ENCODE assay signal across 14 cellular contexts in the genomic region with DNA sequence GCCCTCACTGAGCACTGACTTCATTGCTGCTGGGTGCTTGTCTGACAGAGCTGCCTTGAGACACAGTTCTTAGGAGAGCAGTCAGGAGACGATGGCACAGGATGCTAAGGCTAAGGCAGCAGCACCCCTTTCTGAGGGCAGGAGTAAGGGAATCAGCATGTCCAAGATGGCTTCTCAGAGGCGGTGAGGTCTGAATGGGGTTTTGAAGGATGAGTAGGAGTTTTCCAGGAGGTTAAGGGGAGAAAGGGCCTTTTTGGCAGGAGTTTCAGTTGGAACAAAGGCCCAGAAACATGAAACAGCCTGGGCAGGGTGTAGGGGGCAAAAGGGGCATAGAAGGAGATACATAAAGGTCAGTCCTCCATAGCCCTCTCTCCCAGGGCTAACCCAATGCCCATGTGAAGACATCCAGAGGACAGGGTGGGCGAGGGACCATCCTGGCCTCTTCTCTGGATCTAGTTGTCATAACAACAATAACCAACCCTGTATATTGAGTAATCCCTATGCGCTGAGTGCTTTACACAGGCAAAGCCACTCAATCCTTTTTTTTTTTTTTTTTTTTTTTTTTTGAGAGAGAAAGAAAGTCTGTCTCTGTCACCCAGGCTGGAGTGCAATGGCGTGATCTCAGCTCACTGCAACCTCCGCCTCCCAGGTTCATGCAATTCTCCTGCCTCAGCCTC. TPM values are rescaled to one million over a fixed set of nuclear protein-coding genes. Genes with fewer than 3 reads are reported as not detected.
DNase-seq lines count a peak whose midpoint lies in the region; ATAC-seq and TF ChIP-seq lines count a peak whose summit lies in the region.
"Had no signal": no experiment of that assay in that cellular context is flagged by ENCODE, and none has a peak within 500 bp of the region (broad histone marks: within the 10 kb centered on the region; RNA-seq: fewer than 3 reads in every experiment).

No MANE protein-coding gene starts in this region.

- no peak overlapping the region for H3K9ac ChIP-seq in IMR-90 (ENCODE audit: low read depth, low read length)

- no peak for TF ChIP-seq RAD21 in IMR-90 (IDR thresholded peaks at IDR 0.05; ENCODE audit: low read length)

- ATAC-seq in CD4-positive, alpha-beta T cell (ENCODE audit: poor library complexity), result peak; percentile 45
- ATAC-seq in IMR-90 (ENCODE audit: low read depth) (no peak), natural killer cell (no peak), HG03159 (IDR thresholded peaks at IDR 0.05; ENCODE audit: unreplicated experiment) (no peak), GM18907 (IDR thresholded peaks at IDR 0.05; ENCODE audit: unreplicated experiment) (no peak)
- ATAC-seq: HepG2 had no signal

- dilution Hi-C loops in IMR-90 (cut with HindIII; ENCODE audit: low sequenced_read_pairs, unreplicated experiment), result no loop called here

- H3K79me1 ChIP-seq in IMR-90 (ENCODE audit: low read depth in 1 of 2, low read length in 2 of 2), result peaks cover 0 to 14% of the 10 kb centered on the region in 2 experiments; a peak in 2 of 4 replicates

- no peak overlapping the region for H3K4me2 ChIP-seq in IMR-90 (ENCODE audit: low read depth, low read length)

- H2AK9ac ChIP-seq in IMR-90 (replicated peaks; ENCODE audit: low read depth, low read length, poor library complexity), result no peak overlapping the region

- no TSS peak for BruUV-seq in IMR-90 (replicated peaks; lab: Mats Ljungman, UMichigan)

- no peak for TF ChIP-seq POLR2A in IMR-90 (IDR thresholded peaks at IDR 0.05; ENCODE audit: low read depth, low read length)

- H4K8ac ChIP-seq in IMR-90 (ENCODE audit: low read depth in 2 of 2, low read length in 2 of 2), result no peak overlapping the region

- H4K20me1 ChIP-seq in IMR-90 (ENCODE audit: insufficient read depth, low read length), result no peaks in the 10 kb centered on the region

- H3K36me3 ChIP-seq in IMR-90 (ENCODE audit: control insufficient read depth, insufficient read depth, low read length), result no peaks in the 10 kb centered on the region
- H3K36me3 ChIP-seq in H7 (replicated peaks; ENCODE audit: control insufficient read depth, insufficient read depth, low read length), result no peaks in the 10 kb centered on the region
- H3K36me3 ChIP-seq: brain microvascular endothelial cell, gastroesophageal sphincter had no signal

- H3K56ac ChIP-seq in IMR-90 (ENCODE audit: extremely low read depth, insufficient read depth, low read length), result no peak overlapping the region

- peak overlapping the region; percentile 83 for H3K4ac ChIP-seq in IMR-90 (ENCODE audit: low read depth, low read length)

- peaks cover 95% of the 10 kb centered on the region for H3K36me3 Mint-ChIP-seq in CD4-positive, alpha-beta T cell (ENCODE audit: low read depth)
- H3K36me3 Mint-ChIP-seq in activated T-helper 1 cell treated with anti-CD3 and anti-CD28 coated beads, Interleukin-12 subunit alpha, Interleukin-12 subunit beta, Interleukin-2, Interleukin-4 antibody, amounts not matched to agents 30 ng/mL and 10 ng/mL and 1 ng/mL, durations not matched to agents 14 hours and 24 hours and 36 hours (ENCODE audit: low read depth), result peaks cover 59% of the 10 kb centered on the region
- H3K36me3 Mint-ChIP-seq in natural killer cell, result peaks cover 15% of the 10 kb centered on the region

- H2BK5ac ChIP-seq in IMR-90 (ENCODE audit: low read depth, low read length, poor library complexity, severe bottlenecking), result no peak overlapping the region

- POLR2A ChIA-PET in CD4-positive, alpha-beta T cell (lab: Charles Lee), result interaction anchor here (0.6 to 8.2 kb wide), 8 partner anchors 9 to 129 kb away, joined by 3 to 82 read pairs (median 6); a partner anchor contains a TSS
- POLR2A ChIA-PET in IMR-90 (lab: Charles Lee; ENCODE audit: unreplicated experiment), result no interaction called here

- no peak for DNase-seq in CD4-positive, alpha-beta T cell
- DNase-seq in IMR-90 (peak; percentile 14), natural killer cell (no peak), H7 (no peak)
- no peak for DNase-seq in activated T-helper 1 cell treated with anti-CD3 and anti-CD28 coated beads, Interleukin-12 subunit alpha, Interleukin-12 subunit beta, Interleukin-2, Interleukin-4 antibody, amounts not matched to agents 30 ng/mL and 10 ng/mL and 1 ng/mL, durations not matched to agents 14 hours and 24 hours and 36 hours (ENCODE audit: low spot score)
- DNase-seq: brain microvascular endothelial cell, COR-L47, endodermal cell, NCI-H1436, NCI-H345 had no signal

- H3K27ac ChIP-seq in CD4-positive, alpha-beta T cell (ENCODE audit: low read depth, low read length), result peak overlapping the region; percentile 72
- H3K27ac ChIP-seq in IMR-90 (ENCODE audit: insufficient read depth, low read length), result no peak overlapping the region
- H3K27ac ChIP-seq: brain microvascular endothelial cell, gastroesophageal sphincter had no signal

- peak overlapping the region; percentile 76; the same call in 1 of the 2 replicates for H2BK20ac ChIP-seq in IMR-90 (ENCODE audit: low read depth, low read length)

- no peak overlapping the region for H3K14ac ChIP-seq in IMR-90 (replicated peaks; ENCODE audit: low read depth, low read length)

- no peak overlapping the region for H3K23ac ChIP-seq in IMR-90 (ENCODE audit: low read depth, low read length)

- H3K18ac ChIP-seq in IMR-90 (ENCODE audit: low read depth, low read length), result 0 out of 2 replicates have a peak overlapping the region, but pooled peaks have one; percentile 3

- intact Hi-C loops in CD4-positive, alpha-beta T cell (cut with DNase I, micrococcal nuclease), result no loop called here
- intact Hi-C loops in IMR-90 (cut with micrococcal nuclease) (no loop called here), natural killer cell (cut with micrococcal nuclease) (no loop called here)
- intact Hi-C loops in activated T-helper 1 cell treated with anti-CD3 and anti-CD28 coated beads, Interleukin-12 subunit alpha, Interleukin-12 subunit beta, Interleukin-2, Interleukin-4 antibody, amounts not matched to agents 30 ng/mL and 10 ng/mL and 1 ng/mL, durations not matched to agents 14 hours and 24 hours and 36 hours (cut with micrococcal nuclease), result no loop called here

- in situ Hi-C loops in IMR-90 (cut with MboI; ENCODE audit: low sequenced_read_pairs), result no loop called here

- CTCF ChIA-PET in CD4-positive, alpha-beta T cell (lab: Charles Lee), result interaction anchor here (0.7 to 2.5 kb wide), 3 partner anchors 18 to 102 kb away, joined by 4 to 10 read pairs (median 4); a partner anchor contains a TSS
- CTCF ChIA-PET in IMR-90 (lab: Yijun Ruan, JAX), result no interaction called here

- H2AFZ ChIP-seq in IMR-90 (replicated peaks; ENCODE audit: low read length, poor library complexity), result peak overlapping the region; percentile 44

- H2BK15ac ChIP-seq in IMR-90 (ENCODE audit: low read depth, low read length), result no peak overlapping the region

- peak overlapping the region; percentile 95 for H3K27ac Mint-ChIP-seq in CD4-positive, alpha-beta T cell
- peak overlapping the region; percentile 89 for H3K27ac Mint-ChIP-seq in activated T-helper 1 cell treated with anti-CD3 and anti-CD28 coated beads, Interleukin-12 subunit alpha, Interleukin-12 subunit beta, Interleukin-2, Interleukin-4 antibody, amounts not matched to agents 30 ng/mL and 10 ng/mL and 1 ng/mL, durations not matched to agents 14 hours and 24 hours and 36 hours
- H3K27ac Mint-ChIP-seq in natural killer cell, result peak overlapping the region; percentile 79 to 89
- H3K27ac Mint-ChIP-seq: endodermal cell had no signal

- no peaks in the 10 kb centered on the region for H3K9me3 Mint-ChIP-seq in CD4-positive, alpha-beta T cell
- H3K9me3 Mint-ChIP-seq in activated T-helper 1 cell treated with anti-CD3 and anti-CD28 coated beads, Interleukin-12 subunit alpha, Interleukin-12 subunit beta, Interleukin-2, Interleukin-4 antibody, amounts not matched to agents 30 ng/mL and 10 ng/mL and 1 ng/mL, durations not matched to agents 14 hours and 24 hours and 36 hours, result no peaks in the 10 kb centered on the region
- no peaks in the 10 kb centered on the region for H3K9me3 Mint-ChIP-seq in natural killer cell
- H3K9me3 Mint-ChIP-seq: endodermal cell had no signal

- peaks cover 29% of the 10 kb centered on the region for H3K4me1 ChIP-seq in IMR-90 (ENCODE audit: control insufficient read depth, insufficient read depth, low read length)
- H3K4me1 ChIP-seq: gastroesophageal sphincter had no signal

- H3K4me3 ChIP-seq in IMR-90 (ENCODE audit: insufficient read depth, low read depth, low read length), result no peak overlapping the region
- no peak overlapping the region for H3K4me3 ChIP-seq in H7 (ENCODE audit: insufficient read depth, low read depth, low read length)
- H3K4me3 ChIP-seq: gastroesophageal sphincter had no signal

- no peaks in the 10 kb centered on the region for H3K9me3 ChIP-seq in CD4-positive, alpha-beta T cell (ENCODE audit: control insufficient read depth, low read length)
- H3K9me3 ChIP-seq in IMR-90 (ENCODE audit: control insufficient read depth, insufficient read depth, low read length), result no peaks in the 10 kb centered on the region
- H3K9me3 ChIP-seq: gastroesophageal sphincter had no signal

- H4K5ac ChIP-seq in IMR-90 (ENCODE audit: low read depth, low read length), result no peak overlapping the region

- peak overlapping the region; percentile 71 for H3K4me3 Mint-ChIP-seq in CD4-positive, alpha-beta T cell
- peak overlapping the region; percentile 61 for H3K4me3 Mint-ChIP-seq in activated T-helper 1 cell treated with anti-CD3 and anti-CD28 coated beads, Interleukin-12 subunit alpha, Interleukin-12 subunit beta, Interleukin-2, Interleukin-4 antibody, amounts not matched to agents 30 ng/mL and 10 ng/mL and 1 ng/mL, durations not matched to agents 14 hours and 24 hours and 36 hours
- peak overlapping the region; percentile 62 for H3K4me3 Mint-ChIP-seq in natural killer cell
- H3K4me3 Mint-ChIP-seq: endodermal cell had no signal

- H3K27me3 Mint-ChIP-seq in CD4-positive, alpha-beta T cell, result no peaks in the 10 kb centered on the region
- no peaks in the 10 kb centered on the region for H3K27me3 Mint-ChIP-seq in activated T-helper 1 cell treated with anti-CD3 and anti-CD28 coated beads, Interleukin-12 subunit alpha, Interleukin-12 subunit beta, Interleukin-2, Interleukin-4 antibody, amounts not matched to agents 30 ng/mL and 10 ng/mL and 1 ng/mL, durations not matched to agents 14 hours and 24 hours and 36 hours (ENCODE audit: insufficient read depth)
- H3K27me3 Mint-ChIP-seq in natural killer cell (ENCODE audit: low read depth in 2 of 2), result no peaks in the 10 kb centered on the region

- peaks cover 86% of the 10 kb centered on the region for H3K4me1 Mint-ChIP-seq in CD4-positive, alpha-beta T cell (ENCODE audit: low read depth)
- peaks cover 70% of the 10 kb centered on the region for H3K4me1 Mint-ChIP-seq in activated T-helper 1 cell treated with anti-CD3 and anti-CD28 coated beads, Interleukin-12 subunit alpha, Interleukin-12 subunit beta, Interleukin-2, Interleukin-4 antibody, amounts not matched to agents 30 ng/mL and 10 ng/mL and 1 ng/mL, durations not matched to agents 14 hours and 24 hours and 36 hours (ENCODE audit: low read depth)
- peaks cover 62 to 83% of the 10 kb centered on the region in 2 donors for H3K4me1 Mint-ChIP-seq in natural killer cell

- TF ChIP-seq CTCF in CD4-positive, alpha-beta T cell (IDR thresholded peaks at IDR 0.05), result no peak
- TF ChIP-seq CTCF in IMR-90 (conservative IDR thresholded peaks at IDR 0.05; ENCODE audit: low read depth, low read length), result no peak
- TF ChIP-seq CTCF in natural killer cell (IDR thresholded peaks at IDR 0.05), result no peak

- H3K27me3 ChIP-seq in CD4-positive, alpha-beta T cell (ENCODE audit: control insufficient read depth, insufficient read depth, low read length), result no peaks in the 10 kb centered on the region
- H3K27me3 ChIP-seq in IMR-90 (ENCODE audit: control insufficient read depth, insufficient read depth, low read length), result no peaks in the 10 kb centered on the region
- H3K27me3 ChIP-seq in H7 (ENCODE audit: control insufficient read depth, insufficient read depth, low read length), result 0 out of 2 replicates have a peak, but pooled peaks cover 1% of the 10 kb centered on the region
- H3K27me3 ChIP-seq: brain microvascular endothelial cell had no signal

- H2BK120ac ChIP-seq in IMR-90 (ENCODE audit: low read depth, low read length), result peak overlapping the region; percentile 84

- peaks cover 20% of the 10 kb centered on the region for H3K9me1 ChIP-seq in IMR-90 (ENCODE audit: insufficient read depth, low read length)

- H4K91ac ChIP-seq in IMR-90 (ENCODE audit: insufficient read depth, low read depth, low read length), result 0 out of 2 replicates have a peak overlapping the region, but pooled peaks have one; percentile 44

- WGBS in IMR-90 (ENCODE audit: extremely low coverage in 2 of 2, insufficient read length in 1 of 2), 2 experiments, result 100% methylated on average over 2 of the region's 6 CpGs; no CpG with 5 or more reads in 1 of the 2 experiments

- peak overlapping the region; percentile 32 for H2AK5ac ChIP-seq in IMR-90 (ENCODE audit: low read depth, low read length)

RNA-seq across cellular contexts. Expression of a gene that starts 19.0 kb away (rescaled TPM):
- 100 to 1,000 TPM; 134 to 138 TPM for total RNA-seq in CD4-positive, alpha-beta T cell
- total RNA-seq in IMR-90 (2012; rRNA removed), result 0.28 and 0.36 TPM in 2 replicates
- polyA plus RNA-seq in IMR-90 (2012; rRNA removed), result 0.55 and 0.85 TPM in 2 replicates
- polyA plus RNA-seq in IMR-90 (2012; cell fraction: cytosol; rRNA removed), result 0.38 TPM in 2 replicates
- 0.68 and 0.84 TPM in 2 replicates for polyA plus RNA-seq in IMR-90 (2012; cell fraction: nucleus; rRNA removed; ENCODE audit: low replicate concordance)
- total RNA-seq in activated T-helper 1 cell treated with anti-CD3 and anti-CD28 coated beads, Interleukin-12 subunit alpha, Interleukin-12 subunit beta, Interleukin-2, Interleukin-4 antibody, amounts not matched to agents 30 ng/mL and 10 ng/mL and 1 ng/mL, durations not matched to agents 14 hours and 24 hours and 36 hours, result 49.5 and 57.1 TPM in 2 replicates
- total RNA-seq in natural killer cell, result 100 to 1,000 TPM; 219 to 260 (median 249) TPM
- not detected in 2 replicates for total RNA-seq in H7 (2014; rRNA removed; shearing (Covaris generic))
- total RNA-seq: endodermal cell, HepG2 had no signal
- polyA plus RNA-seq: HepG2 had no signal

RNA-seq across cellular contexts. Expression of a gene that starts 57.2 kb away (rescaled TPM):
- 100 to 1,000 TPM; 174 to 180 TPM for total RNA-seq in CD4-positive, alpha-beta T cell
- total RNA-seq in IMR-90 (2012; rRNA removed), result 10.0 and 11.1 TPM in 2 replicates
- polyA plus RNA-seq in IMR-90 (2012; rRNA removed), result 72.3 and 77.1 TPM in 2 replicates
- polyA plus RNA-seq in IMR-90 (2012; cell fraction: cytosol; rRNA removed), result 56.9 and 106 TPM in 2 replicates
- polyA plus RNA-seq in IMR-90 (2012; cell fraction: nucleus; rRNA removed; ENCODE audit: low replicate concordance), result 33.8 and 79.6 TPM in 2 replicates
- total RNA-seq in activated T-helper 1 cell treated with anti-CD3 and anti-CD28 coated beads, Interleukin-12 subunit alpha, Interleukin-12 subunit beta, Interleukin-2, Interleukin-4 antibody, amounts not matched to agents 30 ng/mL and 10 ng/mL and 1 ng/mL, durations not matched to agents 14 hours and 24 hours and 36 hours, result 592 and 614 TPM in 2 replicates
- 100 to 1,000 TPM; 647 to 744 (median 741) TPM for total RNA-seq in natural killer cell
- total RNA-seq in H7 (2014; rRNA removed; shearing (Covaris generic)), result 9.4 and 9.6 TPM in 2 replicates
- total RNA-seq: HepG2 had no signal

Comparison
In these comparisons a context has a peak if more than half of its experiments do, and no peak if none do; other contexts are left out.
1. RNA of a gene that starts 19.0 kb away (total RNA-seq): 219 to 260 TPM in natural killer cell, 134 to 138 TPM in CD4-positive, alpha-beta T cell and 49.5 to 57.1 TPM in activated T-helper 1 cell treated with anti-CD3 and anti-CD28 coated beads, Interleukin-12 subunit alpha, Interleukin-12 subunit beta, Interleukin-2, Interleukin-4 antibody, amounts not matched to agents 30 ng/mL and 10 ng/mL and 1 ng/mL, durations not matched to agents 14 hours and 24 hours and 36 hours; 0.28 to 0.36 TPM in IMR-90 and not detected in H7; every median in the first group is over 10 times any median in the second.
2. RNA of a gene that starts 57.2 kb away (total RNA-seq): 647 to 744 TPM in natural killer cell, 592 to 614 TPM in activated T-helper 1 cell treated with anti-CD3 and anti-CD28 coated beads, Interleukin-12 subunit alpha, Interleukin-12 subunit beta, Interleukin-2, Interleukin-4 antibody, amounts not matched to agents 30 ng/mL and 10 ng/mL and 1 ng/mL, durations not matched to agents 14 hours and 24 hours and 36 hours and 174 to 180 TPM in CD4-positive, alpha-beta T cell; 10.0 to 11.1 TPM in IMR-90 and 9.4 to 9.6 TPM in H7; every median in the first group is over 10 times any median in the second.
3. Peak in every context shown above with its lines, with median percentiles within 50 percentile points of each other: H3K27ac Mint-ChIP-seq and H3K4me3 Mint-ChIP-seq.